ENCODE assay signal across 25 cellular contexts in the genomic region with DNA sequence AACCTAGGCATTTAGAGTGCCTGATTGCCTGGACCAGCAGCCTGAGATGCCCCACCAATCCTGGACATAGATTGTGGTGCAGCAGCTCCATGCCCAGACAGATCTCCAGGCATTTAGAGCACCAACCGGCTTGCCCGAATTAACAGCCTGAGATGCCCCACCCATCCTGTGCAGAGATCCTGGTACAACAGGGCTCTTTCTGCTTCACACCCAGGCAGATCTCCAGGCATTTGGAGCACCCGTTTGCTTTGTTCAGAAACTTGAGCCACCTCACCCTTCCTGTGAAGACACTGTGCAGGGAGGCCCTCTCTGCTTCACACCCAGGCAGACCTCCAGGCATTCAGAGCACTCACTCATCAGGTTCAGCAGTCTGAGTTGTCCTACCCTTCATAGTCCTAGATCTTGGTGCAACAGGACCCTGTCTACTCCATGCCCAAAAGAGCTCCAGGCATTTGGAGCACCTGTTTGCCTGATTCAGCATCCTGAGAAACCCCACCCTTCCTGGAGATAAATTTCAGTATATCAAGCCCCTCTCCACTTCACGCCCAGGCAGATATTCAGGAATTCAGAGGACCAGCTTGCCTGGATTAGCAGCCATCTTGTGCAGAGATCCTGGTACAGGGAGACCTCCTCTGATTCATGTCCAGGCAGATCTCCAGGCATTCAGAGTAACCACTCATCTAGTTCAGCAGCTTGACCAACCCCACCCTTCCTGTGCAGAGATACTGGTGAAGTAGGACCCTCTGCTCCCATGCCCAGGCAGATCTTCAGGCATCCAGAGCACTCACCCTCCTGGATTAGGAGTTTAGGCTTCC.
"Had no signal": no experiment of that assay in that cellular context is flagged by ENCODE, and none has a peak within 500 bp of the region (broad histone marks: within the 10 kb centered on the region; RNA-seq: fewer than 3 reads in every experiment).

No MANE protein-coding gene starts in this region.

- H3K27me3 ChIP-seq: colonic mucosa, neural progenitor cell, sigmoid colon had no signal

- FAIRE-seq: endothelial cell of umbilical vein had no signal

- H3K4me3 ChIP-seq: colonic mucosa, dorsolateral prefrontal cortex, lung, neural progenitor cell, sigmoid colon, smooth muscle cell, thoracic aorta had no signal

- H3K9me3 ChIP-seq: colonic mucosa had no signal

- DNase-seq: activated CD4-positive, alpha-beta T cell treated with anti-CD3 and anti-CD28 coated beads, Interleukin-2, amount 10 ng/mL, durations not matched to agents 24 days and 14 days; activated CD8-positive, alpha-beta memory T cell treated with anti-CD3 and anti-CD28 coated beads, Interleukin-2, amount 10 ng/mL, durations not matched to agents 7 days and 5 days; activated CD8-positive, alpha-beta T cell treated with anti-CD3 and anti-CD28 coated beads for 36 hours; activated gamma-delta T cell treated with Interleukin-2 at 50 U/mL for 16 hours; anterior cingulate cortex; central memory CD4-positive, alpha-beta T cell; colonic mucosa; dorsolateral prefrontal cortex; effector memory CD8-positive, alpha-beta T cell; foreskin fibroblast; naive thymus-derived CD8-positive, alpha-beta T cell; retina; sigmoid colon; stimulated activated CD4-positive, alpha-beta T cell treated with anti-CD3 and anti-CD28 coated beads, Interleukin-2, amount 100 ng/mL, for 48 hours; stimulated activated CD8-positive, alpha-beta memory T cell treated with anti-CD3 and anti-CD28 coated beads, Interleukin-4, amount 100 ng/mL, for 48 hours; stimulated activated naive CD4-positive, alpha-beta T cell; T-cell had no signal

- H2AFZ ChIP-seq: neural progenitor cell had no signal

- H3K4me1 ChIP-seq: colonic mucosa, neural progenitor cell, sigmoid colon had no signal

- ATAC-seq: activated CD4-positive, CD25-positive, alpha-beta regulatory T cell treated with anti-CD3 and anti-CD28 coated beads, Interleukin-2, amount 50 U/mL, for 24 hours; activated CD8-positive, alpha-beta memory T cell treated with anti-CD3 and anti-CD28 coated beads, Interleukin-2, amount 10 ng/mL, durations not matched to agents 7 days and 5 days; activated CD8-positive, alpha-beta T cell treated with anti-CD3 and anti-CD28 coated beads for 36 hours; effector memory CD8-positive, alpha-beta T cell; left lobe of liver; naive thymus-derived CD8-positive, alpha-beta T cell; T-cell had no signal

- H3K27ac ChIP-seq: colonic mucosa, dorsolateral prefrontal cortex, neural progenitor cell, sigmoid colon, thoracic aorta, VCaP had no signal

- H3K9ac ChIP-seq: neural progenitor cell had no signal

- H3K4me2 ChIP-seq: neural progenitor cell, smooth muscle cell had no signal

- H3K36me3 ChIP-seq: colonic mucosa, neural progenitor cell, sigmoid colon, thoracic aorta had no signal
